ENCODE assay signal across 8 cellular contexts in the genomic region with DNA sequence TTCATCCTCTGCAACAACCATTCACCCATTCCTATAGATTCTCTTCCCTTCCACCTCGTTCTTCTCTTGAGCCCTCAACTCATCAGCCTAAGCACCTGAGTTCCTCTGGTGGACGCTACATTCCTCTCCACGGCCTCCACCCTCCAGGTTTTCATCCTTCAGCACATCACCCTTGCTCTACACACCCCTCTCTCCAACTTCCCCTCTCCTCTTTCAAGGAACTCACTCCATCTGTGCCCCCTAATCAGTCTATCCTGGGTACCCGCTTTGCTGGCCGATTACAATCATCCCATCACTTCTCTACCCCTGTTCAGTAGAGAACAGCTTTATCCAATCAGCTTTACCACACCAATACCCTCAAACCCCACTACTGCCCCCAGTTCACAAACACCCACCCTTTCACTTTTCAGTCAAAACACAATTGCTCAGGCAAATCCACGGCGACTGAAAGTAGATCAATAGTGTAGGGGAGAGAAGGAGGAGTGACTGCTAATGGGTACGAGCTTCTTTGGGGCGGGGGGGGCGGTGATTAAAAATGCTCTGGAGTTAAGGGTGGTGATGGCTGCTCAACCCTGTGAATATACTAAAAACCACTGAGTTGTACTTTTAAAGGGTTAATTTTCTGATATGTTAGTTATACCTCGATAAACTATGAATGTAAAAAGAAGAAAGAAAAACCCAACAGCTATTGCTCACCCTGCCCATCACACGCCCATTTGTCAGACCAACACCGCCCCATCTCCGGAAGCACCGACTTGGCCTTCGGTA. TPM values are rescaled to one million over a fixed set of nuclear protein-coding genes. Genes with fewer than 3 reads are reported as not detected.
A peak's percentile ranks its signal among the peaks of the same experiment; 100 is the strongest.
DNase-seq lines count a peak whose midpoint lies in the region; ATAC-seq, FAIRE-seq and TF ChIP-seq lines count a peak whose summit lies in the region.

No MANE protein-coding gene starts in this region.

- peak overlapping the region; percentile 93 for H2AFZ ChIP-seq in parathyroid adenoma

- no peaks in the 10 kb centered on the region for H3K4me1 ChIP-seq in parathyroid adenoma

- H3K4me2 ChIP-seq in parathyroid adenoma (ENCODE audit: low read length), result peak overlapping the region; percentile 77

- H3K36me3 ChIP-seq in parathyroid adenoma (ENCODE audit: control insufficient read depth, insufficient read depth, low read length), result no peaks in the 10 kb centered on the region

- FAIRE-seq in D721Med (lab: Jason Lieb, UNC), result no peak

- ATAC-seq in GM19324 (IDR thresholded peaks at IDR 0.05; ENCODE audit: low FRiP score, unreplicated experiment), result no peak

- H3K27me3 ChIP-seq in HL-60 (ENCODE audit: insufficient read depth, poor library complexity, severe bottlenecking) (no peaks in the 10 kb centered on the region), parathyroid adenoma (ENCODE audit: control insufficient read depth, insufficient read depth, low read length) (no peaks in the 10 kb centered on the region)

- peak overlapping the region; percentile 79 for H3K9ac ChIP-seq in parathyroid adenoma

- H3K4me3 ChIP-seq in HL-60 (replicated peaks; ENCODE audit: insufficient read depth, low read length) (peak overlapping the region; percentile 100), fibroblast of villous mesenchyme (ENCODE audit: low read depth, low read length) (peak overlapping the region; percentile 95), parathyroid adenoma (ENCODE audit: low read depth, low read length) (peak overlapping the region; percentile 84)

- DNase-seq in activated gamma-delta T cell treated with Interleukin-2 at 50 U/mL for 16 hours, result peak; percentile 26
- no peak for DNase-seq in activated gamma-delta T cell (lab: John Stamatoyannopoulos, UW)
- peak in 1 of 2 experiments; percentile 40 for DNase-seq in HL-60 (ENCODE audit: low read depth in 1 of 2, low spot score in 1 of 2)
- peak; percentile 36 for DNase-seq in activated CD8-positive, alpha-beta memory T cell treated with anti-CD3 and anti-CD28 coated beads, Interleukin-2, amount 50 U/mL, for 4 hours
- peak; percentile 24 for DNase-seq in fibroblast of villous mesenchyme (ENCODE audit: low read depth)
- DNase-seq in D721Med (ENCODE audit: insufficient read length, low spot score), result no peak

- TF ChIP-seq CTCF in HL-60 (IDR thresholded peaks at IDR 0.05; ENCODE audit: insufficient read depth, low read length), result no peak
- no peak for TF ChIP-seq CTCF in fibroblast of villous mesenchyme (IDR thresholded peaks at IDR 0.05; ENCODE audit: insufficient read depth, low read depth, low read length)
- no peak for TF ChIP-seq CTCF in parathyroid adenoma (IDR thresholded peaks at IDR 0.05)
- no peak for TF ChIP-seq CTCF in D721Med (IDR thresholded peaks at IDR 0.05; ENCODE audit: insufficient read depth, missing control alignments)

- H3K79me2 ChIP-seq in parathyroid adenoma, result no peaks in the 10 kb centered on the region

- H3K27ac ChIP-seq in HL-60 (replicated peaks) (peak overlapping the region; percentile 77), parathyroid adenoma (peak overlapping the region; percentile 86)

- H3K9me3 ChIP-seq in parathyroid adenoma (ENCODE audit: control insufficient read depth, low read length), result no peaks in the 10 kb centered on the region

RNA-seq across cellular contexts. Expression of a gene that starts 0.9 kb away (rescaled TPM):
- total RNA-seq in fibroblast of villous mesenchyme, result 31.5 and 31.9 TPM in 2 replicates

RNA-seq across cellular contexts. Expression of a gene that starts 27.4 kb away (rescaled TPM):
- total RNA-seq in fibroblast of villous mesenchyme, result 11.7 and 24.5 TPM in 2 replicates

RNA-seq across cellular contexts. Expression of a gene that starts 32.7 kb away (rescaled TPM):
- total RNA-seq in fibroblast of villous mesenchyme, result 1,385 and 1,725 TPM in 2 replicates

Comparison
In these comparisons a context has a peak if more than half of its experiments do, and no peak if none do; other contexts are left out.
1. DNase-seq: peak in activated gamma-delta T cell treated with Interleukin-2 at 50 U/mL for 16 hours (single experiment), activated CD8-positive, alpha-beta memory T cell treated with anti-CD3 and anti-CD28 coated beads, Interleukin-2, amount 50 U/mL, for 4 hours (single experiment) and fibroblast of villous mesenchyme (single experiment); none in activated gamma-delta T cell (single experiment) and D721Med (single experiment).
2. Peak in every context shown above with its lines, with median percentiles within 50 percentile points of each other: H3K4me3 ChIP-seq.